29 cellular contexts compared by ENCODE assay signal in the genomic region with DNA sequence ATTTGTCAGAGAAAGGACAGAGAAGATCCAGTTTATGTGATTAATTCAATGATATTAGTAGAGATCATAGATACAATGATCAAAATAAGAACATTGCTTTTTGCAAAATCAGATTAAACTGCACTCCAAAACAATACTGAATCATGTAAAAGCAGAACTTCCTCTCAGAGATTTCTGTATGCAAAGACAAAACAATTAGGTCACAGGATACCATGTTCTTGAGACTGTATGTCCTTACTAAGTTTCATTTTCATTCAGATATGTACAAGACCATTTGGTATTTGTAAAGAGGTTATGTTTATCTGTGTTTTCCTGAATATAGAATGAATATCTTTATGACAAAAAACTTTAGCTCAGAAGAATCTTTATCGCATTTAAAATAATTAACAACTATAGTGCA.
"Had no signal": no experiment of that assay in that cellular context is flagged by ENCODE, and none has a peak within 500 bp of the region (broad histone marks: within the 10 kb centered on the region; RNA-seq: fewer than 3 reads in every experiment).

No MANE protein-coding gene starts in this region.

- H3K36me3 Mint-ChIP-seq: activated naive CD8-positive, alpha-beta T cell treated with anti-CD3 and anti-CD28 coated beads, Interleukin-2, amount 10 ng/mL, durations not matched to agents 7 days and 5 days; brain had no signal

- H3K4me1 Mint-ChIP-seq: activated naive CD8-positive, alpha-beta T cell treated with anti-CD3 and anti-CD28 coated beads, Interleukin-2, amount 10 ng/mL, durations not matched to agents 7 days and 5 days; brain; nephron had no signal

- DNase-seq: activated CD4-positive, alpha-beta T cell treated with anti-CD3 and anti-CD28 coated beads for 48 hours; activated CD4-positive, alpha-beta T cell treated with anti-CD3 and anti-CD28 coated beads, Interleukin-2, amount 50 U/mL, for 48 hours; activated CD8-positive, alpha-beta memory T cell treated with anti-CD3 and anti-CD28 coated beads, Interleukin-2, amount 50 U/mL, for 4 hours; activated effector memory CD4-positive, alpha-beta T cell treated with anti-CD3 and anti-CD28 coated beads, Interleukin-2, amount 50 U/mL, for 16 hours; activated naive CD4-positive, alpha-beta T cell treated with anti-CD3 and anti-CD28 coated beads for 36 hours; activated naive CD8-positive, alpha-beta T cell treated with anti-CD3 and anti-CD28 coated beads, Interleukin-2, amount 10 ng/mL, durations not matched to agents 7 days and 5 days; activated T-cell treated with anti-CD3 and anti-CD28 coated beads, Interleukin-2, amount 50 U/mL, for 1 hour; cerebellar nuclear complex; colonic mucosa; effector CD8-positive, alpha-beta T cell; esophagus squamous epithelium; foreskin melanocyte; islet precursor cell; left ventricle myocardium inferior; mesendoderm; mucosa of descending colon; posterior cingulate gyrus; right lobe of liver; stimulated activated CD4-positive, alpha-beta T cell treated with anti-CD3 and anti-CD28 coated beads, Interleukin-2, amount 100 ng/mL, for 48 hours; stimulated activated naive CD4-positive, alpha-beta T cell treated with Interleukin-2 at 50 U/mL for 16 hours; T-helper 9 cell; testis; transverse colon; uterus; WERI-Rb-1 had no signal

- H3K4me3 Mint-ChIP-seq: activated naive CD4-positive, alpha-beta T cell treated with anti-CD3 and anti-CD28 coated beads for 36 hours; activated naive CD8-positive, alpha-beta T cell treated with anti-CD3 and anti-CD28 coated beads, Interleukin-2, amount 10 ng/mL, durations not matched to agents 7 days and 5 days; activated T-helper 1 cell treated with anti-CD3 and anti-CD28 coated beads, Interleukin-12 subunit alpha, Interleukin-12 subunit beta, Interleukin-2, Interleukin-4 antibody, amounts not matched to agents 30 ng/mL and 10 ng/mL and 1 ng/mL, durations not matched to agents 14 hours and 24 hours and 36 hours; brain; nephron had no signal

- H3K27me3 Mint-ChIP-seq: activated naive CD8-positive, alpha-beta T cell treated with anti-CD3 and anti-CD28 coated beads, Interleukin-2, amount 10 ng/mL, durations not matched to agents 7 days and 5 days; brain had no signal

- ATAC-seq: activated CD4-positive, CD25-positive, alpha-beta regulatory T cell treated with anti-CD3 and anti-CD28 coated beads, Interleukin-2, amount 50 U/mL, for 24 hours; mucosa of descending colon; right lobe of liver had no signal

- H3K9me3 Mint-ChIP-seq: brain, nephron had no signal

- H3K27ac Mint-ChIP-seq: activated naive CD4-positive, alpha-beta T cell treated with anti-CD3 and anti-CD28 coated beads for 36 hours; activated naive CD8-positive, alpha-beta T cell treated with anti-CD3 and anti-CD28 coated beads, Interleukin-2, amount 10 ng/mL, durations not matched to agents 7 days and 5 days; activated T-helper 1 cell treated with anti-CD3 and anti-CD28 coated beads, Interleukin-12 subunit alpha, Interleukin-12 subunit beta, Interleukin-2, Interleukin-4 antibody, amounts not matched to agents 30 ng/mL and 10 ng/mL and 1 ng/mL, durations not matched to agents 14 hours and 24 hours and 36 hours; brain; nephron had no signal
